In genomic region chr6:3023663-3024483, GRCh38 we compare ENCODE assay signal across 1 cellular context.
TF ChIP-seq lines count a peak whose summit lies in the region.

No MANE protein-coding gene starts in this region.

TF ChIP-seq in HEK293, 187 proteins besides CTCF, POLR2A, EP300 and RAD21 (continued from another document):
- TF ChIP-seq, protein P1, sequence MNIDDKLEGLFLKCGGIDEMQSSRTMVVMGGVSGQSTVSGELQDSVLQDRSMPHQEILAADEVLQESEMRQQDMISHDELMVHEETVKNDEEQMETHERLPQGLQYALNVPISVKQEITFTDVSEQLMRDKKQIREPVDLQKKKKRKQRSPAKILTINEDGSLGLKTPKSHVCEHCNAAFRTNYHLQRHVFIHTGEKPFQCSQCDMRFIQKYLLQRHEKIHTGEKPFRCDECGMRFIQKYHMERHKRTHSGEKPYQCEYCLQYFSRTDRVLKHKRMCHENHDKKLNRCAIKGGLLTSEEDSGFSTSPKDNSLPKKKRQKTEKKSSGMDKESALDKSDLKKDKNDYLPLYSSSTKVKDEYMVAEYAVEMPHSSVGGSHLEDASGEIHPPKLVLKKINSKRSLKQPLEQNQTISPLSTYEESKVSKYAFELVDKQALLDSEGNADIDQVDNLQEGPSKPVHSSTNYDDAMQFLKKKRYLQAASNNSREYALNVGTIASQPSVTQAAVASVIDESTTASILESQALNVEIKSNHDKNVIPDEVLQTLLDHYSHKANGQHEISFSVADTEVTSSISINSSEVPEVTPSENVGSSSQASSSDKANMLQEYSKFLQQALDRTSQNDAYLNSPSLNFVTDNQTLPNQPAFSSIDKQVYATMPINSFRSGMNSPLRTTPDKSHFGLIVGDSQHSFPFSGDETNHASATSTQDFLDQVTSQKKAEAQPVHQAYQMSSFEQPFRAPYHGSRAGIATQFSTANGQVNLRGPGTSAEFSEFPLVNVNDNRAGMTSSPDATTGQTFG (tag by site-specific recombination; IDR thresholded peaks at IDR 0.05; ENCODE audit: borderline replicate concordance), result no peak
- no peak for TF ChIP-seq ZNF785 (tag by site-specific recombination; IDR thresholded peaks at IDR 0.05)
- no peak for TF ChIP-seq ZNF501 (tag by site-specific recombination; IDR thresholded peaks at IDR 0.05)
- no peak for TF ChIP-seq ZNF140 (tag by site-specific recombination; IDR thresholded peaks at IDR 0.05)
- TF ChIP-seq SALL2 (tag by site-specific recombination; IDR thresholded peaks at IDR 0.05; ENCODE audit: borderline replicate concordance), result no peak
